ENCODE assay signal across 15 cellular contexts in genomic region chr16:75624921-75625334, GRCh38. TPM values are rescaled to one million over a fixed set of nuclear protein-coding genes. Genes with fewer than 3 reads are reported as not detected.
A peak's percentile ranks its signal among the peaks of the same experiment; 100 is the strongest.
DNase-seq lines count a peak whose midpoint lies in the region; ATAC-seq, FAIRE-seq and TF ChIP-seq lines count a peak whose summit lies in the region.
"Had no signal": no experiment of that assay in that cellular context is flagged by ENCODE, and none has a peak within 500 bp of the region (broad histone marks: within the 10 kb centered on the region; RNA-seq: fewer than 3 reads in every experiment).

No MANE protein-coding gene starts in this region.

- FAIRE-seq in small intestine (lab: Jason Lieb, UNC) = no peak

- 26 to 61% (median 56%) methylated on average over 4 of the region's 4 CpGs for WGBS in small intestine, 3 donors

- no peaks in the 10 kb centered on the region for H3K9me3 Mint-ChIP-seq in activated CD4-positive, alpha-beta T cell treated with anti-CD3 and anti-CD28 coated beads, Interleukin-2, amount 10 ng/mL, durations not matched to agents 7 days and 5 days

- ATAC-seq in GM18502 (IDR thresholded peaks at IDR 0.05; ENCODE audit: poor library complexity, unreplicated experiment) (no peak), GM18907 (IDR thresholded peaks at IDR 0.05; ENCODE audit: unreplicated experiment) (no peak)

- H3K36me3 Mint-ChIP-seq in activated CD4-positive, alpha-beta T cell treated with anti-CD3 and anti-CD28 coated beads, Interleukin-2, amount 10 ng/mL, durations not matched to agents 7 days and 5 days (ENCODE audit: low read depth) = peaks cover 59% of the 10 kb centered on the region

- H3K27me3 ChIP-seq in small intestine (ENCODE audit: control insufficient read depth in 2 of 2, insufficient read depth in 2 of 2, low read length in 2 of 2) = no peaks in the 10 kb centered on the region
- H3K27me3 ChIP-seq: spleen had no signal

- H3K27me3 Mint-ChIP-seq in activated CD4-positive, alpha-beta T cell treated with anti-CD3 and anti-CD28 coated beads, Interleukin-2, amount 10 ng/mL, durations not matched to agents 7 days and 5 days = no peaks in the 10 kb centered on the region

- H3K4me3 ChIP-seq in choroid plexus epithelial cell (ENCODE audit: low read depth, low read length) (no peak overlapping the region), small intestine (ENCODE audit: low read depth in 1 of 2, low read length in 2 of 2) (no peak overlapping the region)
- H3K4me3 ChIP-seq: spleen had no signal

- peak overlapping the region; percentile 23 for H3K4me3 Mint-ChIP-seq in activated CD4-positive, alpha-beta T cell treated with anti-CD3 and anti-CD28 coated beads, Interleukin-2, amount 10 ng/mL, durations not matched to agents 7 days and 5 days

- POLR2A ChIA-PET in activated CD4-positive, alpha-beta T cell treated with anti-CD3 and anti-CD28 coated beads, Interleukin-2, amount 10 ng/mL, durations not matched to agents 7 days and 5 days (lab: Charles Lee) = no interaction called here

- peak overlapping the region; percentile 73 for H3K27ac Mint-ChIP-seq in activated CD4-positive, alpha-beta T cell treated with anti-CD3 and anti-CD28 coated beads, Interleukin-2, amount 10 ng/mL, durations not matched to agents 7 days and 5 days

- CTCF ChIA-PET in activated CD4-positive, alpha-beta T cell treated with anti-CD3 and anti-CD28 coated beads, Interleukin-2, amount 10 ng/mL, durations not matched to agents 7 days and 5 days (lab: Charles Lee) = no interaction called here

- no peak for DNase-seq in activated CD4-positive, alpha-beta T cell treated with anti-CD3 and anti-CD28 coated beads, Interleukin-2, amount 10 ng/mL, durations not matched to agents 7 days and 5 days
- no peak for DNase-seq in activated CD4-positive, alpha-beta T cell treated with anti-CD3 and anti-CD28 coated beads for 1 hour
- DNase-seq in NCI-H226 = peak; percentile 86
- DNase-seq in choroid plexus epithelial cell (ENCODE audit: low read depth) = peak; percentile 52
- peak; percentile 61 for DNase-seq in small intestine
- no peak for DNase-seq in pons (ENCODE audit: low spot score)
- DNase-seq: AML-193, cerebellar nuclear complex, head of caudate nucleus, NCI-H345, spleen had no signal

- no peak for TF ChIP-seq CTCF in choroid plexus epithelial cell (conservative IDR thresholded peaks at IDR 0.05; ENCODE audit: low read depth, low read length)

- H3K36me3 ChIP-seq in small intestine (ENCODE audit: control insufficient read depth in 2 of 2, insufficient read depth in 2 of 2, low read length in 2 of 2) = peaks cover 16 to 17% of the 10 kb centered on the region in 2 donors

- no peaks in the 10 kb centered on the region for H3K9me3 ChIP-seq in small intestine (ENCODE audit: control insufficient read depth, low read depth)
- H3K9me3 ChIP-seq: spleen had no signal

- no peak overlapping the region for H3K27ac ChIP-seq in small intestine (ENCODE audit: low read depth in 1 of 2, low read length in 1 of 2)
- H3K27ac ChIP-seq: spleen had no signal

- peaks cover 2 to 4% of the 10 kb centered on the region in 2 donors for H3K4me1 ChIP-seq in small intestine (ENCODE audit: control insufficient read depth in 2 of 2, insufficient read depth in 1 of 2, low read depth in 1 of 2, low read length in 1 of 2)

- H3K4me1 Mint-ChIP-seq in activated CD4-positive, alpha-beta T cell treated with anti-CD3 and anti-CD28 coated beads, Interleukin-2, amount 10 ng/mL, durations not matched to agents 7 days and 5 days = peaks cover 64% of the 10 kb centered on the region

RNA-seq across cellular contexts. Expression of gene ADAT1, which starts 1.8 kb away (rescaled TPM):
- 10 to 100 TPM; 60.3 to 66.1 TPM for total RNA-seq in activated CD4-positive, alpha-beta T cell treated with anti-CD3 and anti-CD28 coated beads, Interleukin-2, amount 10 ng/mL, durations not matched to agents 7 days and 5 days
- polyA plus RNA-seq in small intestine = 10 to 100 TPM in 2 of 3 donors, 1 to 10 TPM in 1; 7.0 to 19.3 (median 17.4) TPM

RNA-seq across cellular contexts. Expression of gene KARS1, which starts 22.5 kb away (rescaled TPM):
- 100 to 1,000 TPM; 185 to 207 TPM for total RNA-seq in activated CD4-positive, alpha-beta T cell treated with anti-CD3 and anti-CD28 coated beads, Interleukin-2, amount 10 ng/mL, durations not matched to agents 7 days and 5 days
- 100 to 1,000 TPM in 1 of 3 donors, 10 to 100 TPM in 2; 81.2 to 124 (median 81.6) TPM for polyA plus RNA-seq in small intestine

RNA-seq across cellular contexts. Expression of gene TERF2IP, which starts 22.6 kb away (rescaled TPM):
- total RNA-seq in activated CD4-positive, alpha-beta T cell treated with anti-CD3 and anti-CD28 coated beads, Interleukin-2, amount 10 ng/mL, durations not matched to agents 7 days and 5 days = 10 to 100 TPM; 69.2 to 70.1 TPM
- 10 to 100 TPM; 28.6 to 34.9 (median 30.8) TPM for polyA plus RNA-seq in small intestine

RNA-seq across cellular contexts. Expression of gene CPHXL2, which starts 51.9 kb away (rescaled TPM):
- total RNA-seq in activated CD4-positive, alpha-beta T cell treated with anti-CD3 and anti-CD28 coated beads, Interleukin-2, amount 10 ng/mL, durations not matched to agents 7 days and 5 days = not detected
- polyA plus RNA-seq in small intestine = not detected
- total RNA-seq: lung microvascular endothelial cell, SK-MEL-5, spleen had no signal

RNA-seq across cellular contexts. Expression of gene GABARAPL2, which starts 58.7 kb away (rescaled TPM):
- 10 to 100 TPM; 60.7 to 66.2 TPM for total RNA-seq in activated CD4-positive, alpha-beta T cell treated with anti-CD3 and anti-CD28 coated beads, Interleukin-2, amount 10 ng/mL, durations not matched to agents 7 days and 5 days
- 100 to 1,000 TPM; 130 to 182 (median 150) TPM for polyA plus RNA-seq in small intestine

Comparison
In these comparisons a context has a peak if more than half of its experiments do, and no peak if none do; other contexts are left out.
1. DNase-seq: peak in NCI-H226 (single experiment), choroid plexus epithelial cell (single experiment) and small intestine (single experiment); none in activated CD4-positive, alpha-beta T cell treated with anti-CD3 and anti-CD28 coated beads, Interleukin-2, amount 10 ng/mL, durations not matched to agents 7 days and 5 days (single experiment), activated CD4-positive, alpha-beta T cell treated with anti-CD3 and anti-CD28 coated beads for 1 hour (single experiment) and pons (single experiment).